1 cellular context compared by ENCODE assay signal in the genomic region with DNA sequence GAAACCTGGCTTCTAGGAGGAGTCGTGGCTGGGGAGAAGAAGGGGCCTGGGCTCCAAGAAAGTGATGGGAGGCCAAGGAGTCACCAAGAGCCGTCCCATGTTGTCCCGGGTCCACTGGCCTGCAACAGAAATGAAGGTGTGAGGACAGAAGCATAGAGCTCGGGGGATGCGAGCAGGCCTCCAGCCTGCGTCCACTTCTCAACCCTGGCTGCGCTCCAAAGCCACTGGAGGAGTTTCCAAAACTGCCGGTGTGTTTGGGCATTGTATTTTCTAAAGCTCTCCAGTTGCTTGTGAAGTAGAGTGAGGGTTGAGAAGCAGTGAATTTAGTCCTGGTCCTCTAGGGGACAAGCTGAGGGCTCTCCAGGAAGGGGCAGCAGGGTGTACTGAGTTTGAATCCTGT.
A peak's percentile ranks its signal among the peaks of the same experiment; 100 is the strongest.
TF ChIP-seq lines count a peak whose summit lies in the region.

No MANE protein-coding gene starts in this region.

TF ChIP-seq in GM12878, 131 proteins besides CTCF, POLR2A, EP300 and RAD21:
- TF ChIP-seq CREM (IDR thresholded peaks at IDR 0.05; ENCODE audit: low read depth) (no peak), ZNF24 (IDR thresholded peaks at IDR 0.05) (0 out of 2 replicates have a peak, but pooled peaks have one; percentile 10), ZNF687 (IDR thresholded peaks at IDR 0.05) (0 out of 2 replicates have a peak, but pooled peaks have one; percentile 21)
- TF ChIP-seq, protein P1, sequence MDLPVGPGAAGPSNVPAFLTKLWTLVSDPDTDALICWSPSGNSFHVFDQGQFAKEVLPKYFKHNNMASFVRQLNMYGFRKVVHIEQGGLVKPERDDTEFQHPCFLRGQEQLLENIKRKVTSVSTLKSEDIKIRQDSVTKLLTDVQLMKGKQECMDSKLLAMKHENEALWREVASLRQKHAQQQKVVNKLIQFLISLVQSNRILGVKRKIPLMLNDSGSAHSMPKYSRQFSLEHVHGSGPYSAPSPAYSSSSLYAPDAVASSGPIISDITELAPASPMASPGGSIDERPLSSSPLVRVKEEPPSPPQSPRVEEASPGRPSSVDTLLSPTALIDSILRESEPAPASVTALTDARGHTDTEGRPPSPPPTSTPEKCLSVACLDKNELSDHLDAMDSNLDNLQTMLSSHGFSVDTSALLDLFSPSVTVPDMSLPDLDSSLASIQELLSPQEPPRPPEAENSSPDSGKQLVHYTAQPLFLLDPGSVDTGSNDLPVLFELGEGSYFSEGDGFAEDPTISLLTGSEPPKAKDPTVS (IDR thresholded peaks at IDR 0.05; ENCODE audit: low read depth, low read length): no peak
TF ChIP-seq in GM12878: peak in this region for 2.
